ENCODE assay signal across 25 cellular contexts in the genomic region with DNA sequence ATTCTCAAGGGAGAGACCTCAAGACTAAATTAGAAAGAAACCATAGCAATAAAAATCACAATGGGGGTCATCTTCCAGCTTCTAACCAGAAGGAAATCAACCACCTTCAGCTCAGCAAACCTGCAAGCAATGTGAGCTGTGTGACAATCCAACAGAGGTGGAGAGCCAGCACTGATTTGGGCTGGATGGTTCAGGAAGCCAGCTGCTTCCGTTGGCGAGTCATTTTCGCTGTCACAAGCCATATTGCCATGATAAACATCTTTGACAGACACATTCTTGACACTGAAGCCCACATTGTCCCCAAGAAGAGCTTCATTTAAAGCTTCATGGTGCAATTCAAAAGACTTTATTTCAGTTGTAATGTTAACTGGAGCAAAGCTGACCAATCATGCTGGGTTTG. TPM values are rescaled to one million over a fixed set of nuclear protein-coding genes. Genes with fewer than 3 reads are reported as not detected.
DNase-seq lines count a peak whose midpoint lies in the region; ATAC-seq, FAIRE-seq and TF ChIP-seq lines count a peak whose summit lies in the region.
"Had no signal": no experiment of that assay in that cellular context is flagged by ENCODE, and none has a peak within 500 bp of the region (broad histone marks: within the 10 kb centered on the region; RNA-seq: fewer than 3 reads in every experiment).

No MANE protein-coding gene starts in this region.

- H3K9me1 ChIP-seq in K562 (ENCODE audit: control insufficient read depth, insufficient read depth, low read length): no peaks in the 10 kb centered on the region

- CTCF ChIA-PET in K562 (lab: Yijun Ruan, JAX; ENCODE audit: low intra/inter-chr PET ratio): no interaction called here

- FAIRE-seq in K562 (lab: Jason Lieb, UNC): no peak
- FAIRE-seq: GM18507, H1 had no signal

- H3K27ac ChIP-seq in BLaER1 treated with 17β-estradiol and CSF1 and Interleukin-3, amounts not matched to agents 10 nM and 100 nM: peak overlapping the region in 5 of 11 experiments; percentile 0 to 20 (median 16); a peak in 1 of 22 replicates
- H3K27ac ChIP-seq in MM.1S (ENCODE audit: low read length) (no peak overlapping the region), K562 (ENCODE audit: extremely low read depth, low read depth, low read length) (no peak overlapping the region)
- H3K27ac ChIP-seq: A549, C4-2B, GM23248 had no signal

- TF ChIP-seq CTCF in MM.1S (IDR thresholded peaks at IDR 0.05; ENCODE audit: low read length) (no peak), K562 (IDR thresholded peaks at IDR 0.05 in 2 of 3, conservative IDR thresholded peaks at IDR 0.05 in 1 of 3; ENCODE audit: insufficient read depth in 2 of 3, low read depth in 1 of 3, low read length in 3 of 3) (no peak), GM10266 (IDR thresholded peaks at IDR 0.05; ENCODE audit: control insufficient read depth, insufficient read depth, low read depth, missing control alignments) (no peak)

- H4K20me1 ChIP-seq in BLaER1 treated with 17β-estradiol and CSF1 and Interleukin-3, amounts not matched to agents 10 nM and 100 nM: no peaks in the 10 kb centered on the region
- no peaks in the 10 kb centered on the region for H4K20me1 ChIP-seq in MM.1S (ENCODE audit: insufficient read depth, low read length)
- H4K20me1 ChIP-seq in K562 (replicated peaks; ENCODE audit: control insufficient read depth, insufficient read depth, low read length): no peaks in the 10 kb centered on the region

- H3K27ac Mint-ChIP-seq in T-helper 17 cell: no peak overlapping the region
- H3K27ac Mint-ChIP-seq: CD4-positive, CD25-positive, alpha-beta regulatory T cell; CD8-positive, alpha-beta T cell had no signal

- no peak for TF ChIP-seq POLR2A in K562 (conservative IDR thresholded peaks at IDR 0.05)

- no peak overlapping the region for H3K4me3 ChIP-seq in BLaER1 treated with 17β-estradiol and CSF1 and Interleukin-3, amounts not matched to agents 10 nM and 100 nM
- no peak overlapping the region for H3K4me3 ChIP-seq in MM.1S (ENCODE audit: low read length)
- no peak overlapping the region for H3K4me3 ChIP-seq in K562
- H3K4me3 ChIP-seq: A549, GM23248 had no signal

- H3F3A ChIP-seq in MM.1S (ENCODE audit: insufficient read depth, low read length): no peaks in the 10 kb centered on the region; the same call in 1 of the 2 replicates

- no peak for TF ChIP-seq RAD21 in K562 (CRISPR knock-in tag; conservative IDR thresholded peaks at IDR 0.05 in 1 of 2, IDR thresholded peaks at IDR 0.05 in 1 of 2)

- H3K36me3 Mint-ChIP-seq in T-helper 17 cell (ENCODE audit: low read depth): no peaks in the 10 kb centered on the region
- H3K36me3 Mint-ChIP-seq: CD4-positive, CD25-positive, alpha-beta regulatory T cell; CD8-positive, alpha-beta T cell had no signal

- H3K9me3 ChIP-seq in BLaER1 treated with 17β-estradiol and CSF1 and Interleukin-3, amounts not matched to agents 10 nM and 100 nM (replicated peaks in 1 of 11): peaks cover 31 to 41% (median 35%) of the 10 kb centered on the region in 11 experiments
- H3K9me3 ChIP-seq in MM.1S (replicated peaks; ENCODE audit: insufficient read depth, low read length) (no peaks in the 10 kb centered on the region), K562 (replicated peaks; ENCODE audit: control insufficient read depth, insufficient read depth, low read depth, low read length) (no peaks in the 10 kb centered on the region; the same call in 1 of the 2 replicates), T-helper 17 cell (ENCODE audit: control insufficient read depth, low read length, poor library complexity, severe bottlenecking) (no peaks in the 10 kb centered on the region)
- H3K9me3 ChIP-seq: BE2C, Caco-2 had no signal

- no peaks in the 10 kb centered on the region for H3K4me1 Mint-ChIP-seq in T-helper 17 cell
- H3K4me1 Mint-ChIP-seq: CD4-positive, CD25-positive, alpha-beta regulatory T cell had no signal

- WGBS in K562 (ENCODE audit: insufficient coverage, low coverage, missing lambda C conversion rate): 0% methylated on average over 3 of the region's 3 CpGs

- DNase-seq in MM.1S (peak; percentile 18), K562 (ENCODE audit: extremely low read depth in 1 of 4, low spot score in 3 of 4) (no peak), T-helper 17 cell (no peak), GM10266 (ENCODE audit: extremely low spot score) (no peak), Right ventricle myocardium inferior (ENCODE audit: missing footprints) (no peak)
- DNase-seq in activated CD4-positive, CD25-positive, alpha-beta regulatory T cell (lab: John Stamatoyannopoulos, UW): no peak
- DNase-seq: 8988T; ACHN; AML-193; BE2C; Caco-2; CD4-positive, CD25-positive, alpha-beta regulatory T cell; CD8-positive, alpha-beta T cell; DMS 273 treated with DMSO at 0.1 percent for 48 hours; DMS79; EL; GDM1; GM23248; H7; HCEC 1CT had no signal

- H3K27me3 Mint-ChIP-seq in T-helper 17 cell: no peaks in the 10 kb centered on the region

- H3K79me2 ChIP-seq in MM.1S (ENCODE audit: low read length) (no peaks in the 10 kb centered on the region), K562 (ENCODE audit: control insufficient read depth, insufficient read depth, low read length) (no peaks in the 10 kb centered on the region)

- in situ Hi-C loops in K562 (cut with MboI): no loop called here

- H3K4me3 Mint-ChIP-seq in T-helper 17 cell: no peak overlapping the region
- H3K4me3 Mint-ChIP-seq: CD4-positive, CD25-positive, alpha-beta regulatory T cell; CD8-positive, alpha-beta T cell had no signal

- no peaks in the 10 kb centered on the region for H3K36me3 ChIP-seq in BLaER1 treated with 17β-estradiol and CSF1 and Interleukin-3, amounts not matched to agents 10 nM and 100 nM
- H3K36me3 ChIP-seq in MM.1S (replicated peaks; ENCODE audit: insufficient read depth, low read length) (no peaks in the 10 kb centered on the region), K562 (ENCODE audit: control insufficient read depth, insufficient read depth, low read length) (no peaks in the 10 kb centered on the region)
- H3K36me3 ChIP-seq: BE2C had no signal

- intact Hi-C loops in K562 (cut with micrococcal nuclease): no loop called here
- intact Hi-C loops in Right ventricle myocardium inferior (cut with DNase I): no loop called here

- BruUV-seq in K562 (replicated peaks; lab: Mats Ljungman, UMichigan): no TSS peak

- H2AFZ ChIP-seq in MM.1S (ENCODE audit: low read length) (no peak overlapping the region), K562 (ENCODE audit: low read depth, low read length) (no peak overlapping the region)
- H2AFZ ChIP-seq: GM23248 had no signal

- POLR2A ChIA-PET in K562 (lab: Yijun Ruan, JAX): no interaction called here

- peak overlapping the region; percentile 22 to 64 (median 43); a peak in 20 of 22 replicates for H3K4me2 ChIP-seq in BLaER1 treated with 17β-estradiol and CSF1 and Interleukin-3, amounts not matched to agents 10 nM and 100 nM
- H3K4me2 ChIP-seq in MM.1S (ENCODE audit: low read depth, low read length) (no peak overlapping the region; the same call in 1 of the 2 replicates), K562 (ENCODE audit: insufficient read depth, low read length) (no peak overlapping the region)
- H3K4me2 ChIP-seq: A549 had no signal

- TF ChIP-seq EP300 in K562 (IDR thresholded peaks at IDR 0.05; ENCODE audit: low read length): no peak

- no peaks in the 10 kb centered on the region for H3K9me2 ChIP-seq in MM.1S (replicated peaks; ENCODE audit: insufficient read depth, low read length)

- H3K4me1 ChIP-seq in BLaER1 treated with 17β-estradiol and CSF1 and Interleukin-3, amounts not matched to agents 10 nM and 100 nM: peaks cover 8 to 15% (median 10%) of the 10 kb centered on the region in 10 experiments; a peak in 14 of 20 replicates
- H3K4me1 ChIP-seq in MM.1S (ENCODE audit: low read length): peaks cover 14% of the 10 kb centered on the region
- H3K4me1 ChIP-seq in K562 (replicated peaks in 1 of 2; ENCODE audit: control insufficient read depth in 2 of 2, insufficient read depth in 2 of 2, low read length in 2 of 2): no peaks in the 10 kb centered on the region
- H3K4me1 ChIP-seq: A549, BE2C, Caco-2 had no signal

- ATAC-seq in K562 (no peak), T-helper 17 cell (no peak), Right ventricle myocardium inferior (no peak)
- ATAC-seq: A549; CD8-positive, alpha-beta T cell had no signal

- no peak overlapping the region for H3K9ac ChIP-seq in BLaER1 treated with 17β-estradiol and CSF1 and Interleukin-3, amounts not matched to agents 10 nM and 100 nM
- no peak overlapping the region for H3K9ac ChIP-seq in MM.1S (ENCODE audit: low read length)
- no peak overlapping the region for H3K9ac ChIP-seq in K562 (ENCODE audit: insufficient read depth in 1 of 2, low read depth in 2 of 2, low read length in 2 of 2)
- H3K9ac ChIP-seq: GM23248 had no signal

- H3K27me3 ChIP-seq in BLaER1 treated with 17β-estradiol and CSF1 and Interleukin-3, amounts not matched to agents 10 nM and 100 nM: peaks cover 18 to 55% (median 51%) of the 10 kb centered on the region in 11 experiments; a peak in 21 of 22 replicates
- H3K27me3 ChIP-seq in MM.1S (replicated peaks; ENCODE audit: insufficient read depth, low read length) (no peaks in the 10 kb centered on the region), K562 (ENCODE audit: control insufficient read depth in 2 of 2, insufficient read depth in 2 of 2, low read length in 2 of 2) (no peaks in the 10 kb centered on the region)
- H3K27me3 ChIP-seq: BE2C had no signal

TF ChIP-seq in K562, 482 proteins besides CTCF, POLR2A, EP300 and RAD21 (continues in another document):
- no peak for TF ChIP-seq ZNF766 (CRISPR knock-in tag; conservative IDR thresholded peaks at IDR 0.05)
- no peak for TF ChIP-seq BRCA1 (IDR thresholded peaks at IDR 0.05)
- no peak for TF ChIP-seq BRCA1 (CRISPR knock-in tag; IDR thresholded peaks at IDR 0.05)

RNA-seq across cellular contexts. Expression of a gene that starts 22.7 kb away (rescaled TPM):
- total RNA-seq in K562 (2011; cell fraction: chromatin; rRNA removed; ENCODE audit: low replicate concordance): 0.39 and 0.48 TPM in 2 replicates
- not detected in 2 replicates for total RNA-seq in K562 (2011; cell fraction: nucleolus; rRNA removed)
- not detected in 2 replicates for total RNA-seq in K562 (2011; cell fraction: nucleoplasm; rRNA removed)
- not detected in 2 replicates for total RNA-seq in K562 (2014; rRNA removed)
- total RNA-seq in K562 (2014; rRNA removed; fragmentation: Illumina TruSeq; extraction: Trizol): not detected in 2 replicates
- total RNA-seq in K562 (2015; rRNA removed; fragmentation: Illumina TruSeq; extraction: Trizol): 0.11 TPM in 1 of 2 replicates, not detected in the other
- total RNA-seq in K562 (2021): 0.27 TPM in 1 of 2 replicates, not detected in the other
- polyA plus RNA-seq in K562 (2011; rRNA removed): not detected in 2 replicates
- polyA plus RNA-seq in K562 (2011; cell fraction: cytosol; rRNA removed): not detected in 2 replicates
- polyA plus RNA-seq in K562 (2011; cell fraction: nucleus; rRNA removed): 0.16 TPM in 1 of 2 replicates, not detected in the other
- polyA plus RNA-seq in K562 (2012): not detected in 2 replicates
- polyA plus RNA-seq in K562 (2014; fragmentation: Illumina TruSeq; extraction: Trizol): 0.08 TPM in 1 of 2 replicates, not detected in the other
- polyA plus RNA-seq in K562 (2014; fragmentation: Nextera tagmentation; extraction: Ambion mirVana): not detected
- polyA plus RNA-seq in K562 (2014; rRNA removed): not detected in 2 replicates
- 0.11 TPM in 1 of 2 replicates, not detected in the other for polyA minus RNA-seq in K562 (2011; rRNA and poly(A)+ RNA removed)
- polyA minus RNA-seq in K562 (2011; cell fraction: cytosol; rRNA and poly(A)+ RNA removed): not detected in 2 replicates
- 0.33 TPM in 1 of 2 replicates, not detected in the other for polyA minus RNA-seq in K562 (2011; cell fraction: nucleus; rRNA and poly(A)+ RNA removed)
- total RNA-seq in T-helper 17 cell: 10 to 100 TPM; 18.0 to 19.0 TPM
- 33.1 TPM for total RNA-seq in Right ventricle myocardium inferior

Comparison
In these comparisons a context has a peak if more than half of its experiments do, and no peak if none do; other contexts are left out.
1. H3K4me2 ChIP-seq: peak in BLaER1 treated with 17β-estradiol and CSF1 and Interleukin-3, amounts not matched to agents 10 nM and 100 nM (11 of 11); none in MM.1S (single experiment) and K562 (single experiment).
2. RNA of a gene that starts 22.7 kb away (total RNA-seq): 33.1 TPM in Right ventricle myocardium inferior (single experiment) and 18.0 to 19.0 TPM in T-helper 17 cell; 0.11 to 0.48 TPM in K562; every median in the first group is over 10 times any median in the second.